In genomic region chr21:29155118-29155932, GRCh38 we compare ENCODE assay signal across 9 cellular contexts. TPM values are rescaled to one million over a fixed set of nuclear protein-coding genes. Genes with fewer than 3 reads are reported as not detected.
DNase-seq lines count a peak whose midpoint lies in the region; ATAC-seq, FAIRE-seq and TF ChIP-seq lines count a peak whose summit lies in the region.
"Had no signal": no experiment of that assay in that cellular context is flagged by ENCODE, and none has a peak within 500 bp of the region (broad histone marks: within the 10 kb centered on the region; RNA-seq: fewer than 3 reads in every experiment).

No MANE protein-coding gene starts in this region.

- H3K36me3 ChIP-seq in K562 (ENCODE audit: control insufficient read depth, insufficient read depth, low read length) (no peaks in the 10 kb centered on the region), hepatocyte (replicated peaks; ENCODE audit: insufficient read depth, low read depth) (no peaks in the 10 kb centered on the region), rectal smooth muscle tissue (ENCODE audit: control insufficient read depth, insufficient read depth, low read length) (no peaks in the 10 kb centered on the region)

- peaks cover 16% of the 10 kb centered on the region for H3K27me3 Mint-ChIP-seq in activated CD8-positive, alpha-beta memory T cell treated with anti-CD3 and anti-CD28 coated beads, Interleukin-2, amount 10 ng/mL, durations not matched to agents 7 days and 5 days
- no peaks in the 10 kb centered on the region for H3K27me3 Mint-ChIP-seq in effector memory CD8-positive, alpha-beta T cell

- no peak for TF ChIP-seq EP300 in K562 (IDR thresholded peaks at IDR 0.05; ENCODE audit: low read length)

- TF ChIP-seq POLR2A in K562 (conservative IDR thresholded peaks at IDR 0.05), result no peak

- POLR2A ChIA-PET in K562 (lab: Yijun Ruan, JAX), result interaction anchor here (1.2 to 2.2 kb wide), 3 partner anchors 10 to 28 kb away, joined by 4 to 6 read pairs (median 5); no protein-coding TSS in a partner anchor

- CTCF ChIA-PET in K562 (lab: Yijun Ruan, JAX; ENCODE audit: low intra/inter-chr PET ratio), result no interaction called here
- CTCF ChIA-PET in activated CD8-positive, alpha-beta memory T cell treated with anti-CD3 and anti-CD28 coated beads, Interleukin-2, amount 10 ng/mL, durations not matched to agents 7 days and 5 days (lab: Charles Lee), result interaction anchor here (1.2 kb wide), 1 partner anchor 9 kb away, joined by 3 read pairs; no protein-coding TSS in a partner anchor

- H3K9me1 ChIP-seq in K562 (ENCODE audit: control insufficient read depth, insufficient read depth, low read length), result no peaks in the 10 kb centered on the region

- peak; percentile 76 for ATAC-seq in K562
- no peak for ATAC-seq in GM19328 (IDR thresholded peaks at IDR 0.05; ENCODE audit: unreplicated experiment)
- ATAC-seq in activated CD8-positive, alpha-beta memory T cell treated with anti-CD3 and anti-CD28 coated beads, Interleukin-2, amount 10 ng/mL, durations not matched to agents 7 days and 5 days, result no peak
- ATAC-seq in HG03108 (IDR thresholded peaks at IDR 0.05; ENCODE audit: unreplicated experiment), result no peak
- ATAC-seq in effector memory CD8-positive, alpha-beta T cell (replicated peaks), result no peak

- H3K4me3 Mint-ChIP-seq in activated CD8-positive, alpha-beta memory T cell treated with anti-CD3 and anti-CD28 coated beads, Interleukin-2, amount 10 ng/mL, durations not matched to agents 7 days and 5 days, result no peak overlapping the region
- no peak overlapping the region for H3K4me3 Mint-ChIP-seq in effector memory CD8-positive, alpha-beta T cell

- 0 out of 4 replicates have a peak, but pooled peaks of 1 of the 2 experiments have one; percentile 6 for TF ChIP-seq RAD21 in K562 (CRISPR knock-in tag; conservative IDR thresholded peaks at IDR 0.05 in 1 of 2, IDR thresholded peaks at IDR 0.05 in 1 of 2)

- H3K9ac ChIP-seq in K562 (ENCODE audit: insufficient read depth in 1 of 2, low read depth in 2 of 2, low read length in 2 of 2) (0 out of 4 replicates have a peak overlapping the region, but pooled peaks of 1 of the 2 experiments have one; percentile 11), rectal smooth muscle tissue (ENCODE audit: low read length) (no peak overlapping the region)

- peaks cover 13 to 15% of the 10 kb centered on the region in 2 experiments; a peak in 3 of 5 replicates for H3K27me3 ChIP-seq in K562 (ENCODE audit: control insufficient read depth in 2 of 2, insufficient read depth in 2 of 2, low read length in 2 of 2)
- no peaks in the 10 kb centered on the region for H3K27me3 ChIP-seq in hepatocyte
- no peaks in the 10 kb centered on the region for H3K27me3 ChIP-seq in rectal smooth muscle tissue (ENCODE audit: control insufficient read depth, insufficient read depth, low read length)

- H3K9me3 ChIP-seq in K562 (replicated peaks; ENCODE audit: control insufficient read depth, insufficient read depth, low read depth, low read length) (no peaks in the 10 kb centered on the region), hepatocyte (ENCODE audit: low read depth) (no peaks in the 10 kb centered on the region)

- H3K27ac ChIP-seq in K562 (ENCODE audit: extremely low read depth, low read depth, low read length) (no peak overlapping the region), hepatocyte (no peak overlapping the region), rectal smooth muscle tissue (ENCODE audit: low read depth, low read length) (no peak overlapping the region)
- H3K27ac ChIP-seq: VCaP had no signal

- no peak overlapping the region for H3K27ac Mint-ChIP-seq in activated CD8-positive, alpha-beta memory T cell treated with anti-CD3 and anti-CD28 coated beads, Interleukin-2, amount 10 ng/mL, durations not matched to agents 7 days and 5 days
- H3K27ac Mint-ChIP-seq in effector memory CD8-positive, alpha-beta T cell, result no peak overlapping the region

- TF ChIP-seq CTCF in K562 (IDR thresholded peaks at IDR 0.05 in 2 of 3, conservative IDR thresholded peaks at IDR 0.05 in 1 of 3; ENCODE audit: insufficient read depth in 2 of 3, low read depth in 1 of 3, low read length in 3 of 3) (no peak), hepatocyte (IDR thresholded peaks at IDR 0.05; ENCODE audit: poor library complexity) (no peak)

- no peaks in the 10 kb centered on the region for H3K9me2 ChIP-seq in hepatocyte (replicated peaks; ENCODE audit: insufficient read depth)

- H3K79me2 ChIP-seq in K562 (ENCODE audit: control insufficient read depth, insufficient read depth, low read length), result no peaks in the 10 kb centered on the region
- no peaks in the 10 kb centered on the region for H3K79me2 ChIP-seq in hepatocyte

- no TSS peak for BruUV-seq in K562 (replicated peaks; lab: Mats Ljungman, UMichigan)

- H3K4me3 ChIP-seq in K562, result no peak overlapping the region
- no peak overlapping the region for H3K4me3 ChIP-seq in hepatocyte
- H3K4me3 ChIP-seq in rectal smooth muscle tissue (ENCODE audit: low read length), result peak overlapping the region; percentile 3

- in situ Hi-C loops in K562 (cut with MboI), result no loop called here

- peak; percentile 82 for DNase-seq in EL
- peak in 1 of 4 experiments; percentile 48 for DNase-seq in K562 (ENCODE audit: extremely low read depth in 1 of 4, low spot score in 3 of 4)
- no peak for DNase-seq in hepatocyte (ENCODE audit: low spot score)
- DNase-seq in activated CD8-positive, alpha-beta memory T cell treated with anti-CD3 and anti-CD28 coated beads, Interleukin-2, amount 10 ng/mL, durations not matched to agents 7 days and 5 days, result no peak
- no peak for DNase-seq in effector memory CD8-positive, alpha-beta T cell

- no peaks in the 10 kb centered on the region for H3K36me3 Mint-ChIP-seq in activated CD8-positive, alpha-beta memory T cell treated with anti-CD3 and anti-CD28 coated beads, Interleukin-2, amount 10 ng/mL, durations not matched to agents 7 days and 5 days
- H3K36me3 Mint-ChIP-seq in effector memory CD8-positive, alpha-beta T cell (ENCODE audit: insufficient read depth), result peaks cover 7% of the 10 kb centered on the region

- H3K4me2 ChIP-seq in K562 (ENCODE audit: insufficient read depth, low read length), result peak overlapping the region; percentile 13
- peak overlapping the region; percentile 70 for H3K4me2 ChIP-seq in hepatocyte

- intact Hi-C loops in K562 (cut with micrococcal nuclease), result no loop called here

- no peaks in the 10 kb centered on the region for H3K4me1 Mint-ChIP-seq in activated CD8-positive, alpha-beta memory T cell treated with anti-CD3 and anti-CD28 coated beads, Interleukin-2, amount 10 ng/mL, durations not matched to agents 7 days and 5 days
- no peaks in the 10 kb centered on the region for H3K4me1 Mint-ChIP-seq in effector memory CD8-positive, alpha-beta T cell (ENCODE audit: low read depth in 2 of 2)

- H2AFZ ChIP-seq in K562 (ENCODE audit: low read depth, low read length), result no peak overlapping the region
- H2AFZ ChIP-seq in hepatocyte, result peak overlapping the region; percentile 25

- FAIRE-seq in K562 (lab: Jason Lieb, UNC), result no peak

- H4K20me1 ChIP-seq in K562 (replicated peaks; ENCODE audit: control insufficient read depth, insufficient read depth, low read length) (no peaks in the 10 kb centered on the region), hepatocyte (ENCODE audit: insufficient read depth, poor library complexity, severe bottlenecking) (no peaks in the 10 kb centered on the region)

- WGBS in K562 (ENCODE audit: insufficient coverage, low coverage, missing lambda C conversion rate), result 3% methylated on average over 25 of the region's 25 CpGs
- 53% methylated on average over 25 of the region's 25 CpGs for WGBS in hepatocyte (ENCODE audit: low lambda C conversion rate, missing lambda C conversion rate)

- H3K4me1 ChIP-seq in K562 (replicated peaks in 1 of 2; ENCODE audit: control insufficient read depth in 2 of 2, insufficient read depth in 2 of 2, low read length in 2 of 2) (no peaks in the 10 kb centered on the region; a peak in 1 of 5 replicates), hepatocyte (ENCODE audit: insufficient read depth) (no peaks in the 10 kb centered on the region), rectal smooth muscle tissue (ENCODE audit: control insufficient read depth, insufficient read depth, low read length) (no peaks in the 10 kb centered on the region)

- no peaks in the 10 kb centered on the region for H3K9me3 Mint-ChIP-seq in activated CD8-positive, alpha-beta memory T cell treated with anti-CD3 and anti-CD28 coated beads, Interleukin-2, amount 10 ng/mL, durations not matched to agents 7 days and 5 days (ENCODE audit: low read depth)
- no peaks in the 10 kb centered on the region for H3K9me3 Mint-ChIP-seq in effector memory CD8-positive, alpha-beta T cell

TF ChIP-seq in K562, 482 proteins besides CTCF, POLR2A, EP300 and RAD21 (continues in another document):
- TF ChIP-seq RBM25 (IDR thresholded peaks at IDR 0.05; ENCODE audit: low read depth, low read length, severe bottlenecking), result no peak

RNA-seq across cellular contexts. Expression of gene MAP3K7CL, which starts 24.9 kb away (rescaled TPM):
- 0.14 TPM in 1 of 2 replicates, not detected in the other for total RNA-seq in K562 (2011; cell fraction: chromatin; rRNA removed; ENCODE audit: low replicate concordance)
- total RNA-seq in K562 (2011; cell fraction: nucleolus; rRNA removed), result 0.50 TPM in 1 of 2 replicates, not detected in the other
- not detected in 2 replicates for total RNA-seq in K562 (2011; cell fraction: nucleoplasm; rRNA removed)
- not detected in 2 replicates for total RNA-seq in K562 (2014; rRNA removed)
- total RNA-seq in K562 (2014; rRNA removed; fragmentation: Illumina TruSeq; extraction: Trizol), result not detected in 2 replicates
- not detected in 2 replicates for total RNA-seq in K562 (2015; rRNA removed; fragmentation: Illumina TruSeq; extraction: Trizol)
- 0.13 TPM in 1 of 2 replicates, not detected in the other for total RNA-seq in K562 (2021)
- polyA plus RNA-seq in K562 (2011; rRNA removed), result 0.07 and 0.14 TPM in 2 replicates
- polyA plus RNA-seq in K562 (2011; cell fraction: cytosol; rRNA removed), result 0.06 TPM in 1 of 2 replicates, not detected in the other
- 0.32 TPM in 1 of 2 replicates, not detected in the other for polyA plus RNA-seq in K562 (2011; cell fraction: nucleus; rRNA removed)
- polyA plus RNA-seq in K562 (2012), result 0.04 and 0.12 TPM in 2 replicates
- polyA plus RNA-seq in K562 (2014; fragmentation: Illumina TruSeq; extraction: Trizol), result 0.10 TPM in 1 of 2 replicates, not detected in the other
- under 1 TPM in 1 of 2 experiments, not detected in 1; 0.15 TPM for polyA plus RNA-seq in K562 (2014; fragmentation: Nextera tagmentation; extraction: Ambion mirVana)
- polyA plus RNA-seq in K562 (2014; rRNA removed), result 0.13 TPM in 1 of 2 replicates, not detected in the other
- not detected in 2 replicates for polyA minus RNA-seq in K562 (2011; rRNA and poly(A)+ RNA removed)
- not detected in 2 replicates for polyA minus RNA-seq in K562 (2011; cell fraction: cytosol; rRNA and poly(A)+ RNA removed)
- polyA minus RNA-seq in K562 (2011; cell fraction: nucleus; rRNA and poly(A)+ RNA removed), result not detected in 2 replicates
- 0.16 TPM in 1 of 2 replicates, not detected in the other for total RNA-seq in hepatocyte
- polyA plus RNA-seq in hepatocyte, result 0.59 and 0.64 TPM in 2 replicates
- total RNA-seq in activated CD8-positive, alpha-beta memory T cell treated with anti-CD3 and anti-CD28 coated beads, Interleukin-2, amount 10 ng/mL, durations not matched to agents 7 days and 5 days, result 1 to 10 TPM; 9.3 to 9.5 TPM
